Comparison of ENCODE assay signal across 16 cellular contexts in the genomic region with DNA sequence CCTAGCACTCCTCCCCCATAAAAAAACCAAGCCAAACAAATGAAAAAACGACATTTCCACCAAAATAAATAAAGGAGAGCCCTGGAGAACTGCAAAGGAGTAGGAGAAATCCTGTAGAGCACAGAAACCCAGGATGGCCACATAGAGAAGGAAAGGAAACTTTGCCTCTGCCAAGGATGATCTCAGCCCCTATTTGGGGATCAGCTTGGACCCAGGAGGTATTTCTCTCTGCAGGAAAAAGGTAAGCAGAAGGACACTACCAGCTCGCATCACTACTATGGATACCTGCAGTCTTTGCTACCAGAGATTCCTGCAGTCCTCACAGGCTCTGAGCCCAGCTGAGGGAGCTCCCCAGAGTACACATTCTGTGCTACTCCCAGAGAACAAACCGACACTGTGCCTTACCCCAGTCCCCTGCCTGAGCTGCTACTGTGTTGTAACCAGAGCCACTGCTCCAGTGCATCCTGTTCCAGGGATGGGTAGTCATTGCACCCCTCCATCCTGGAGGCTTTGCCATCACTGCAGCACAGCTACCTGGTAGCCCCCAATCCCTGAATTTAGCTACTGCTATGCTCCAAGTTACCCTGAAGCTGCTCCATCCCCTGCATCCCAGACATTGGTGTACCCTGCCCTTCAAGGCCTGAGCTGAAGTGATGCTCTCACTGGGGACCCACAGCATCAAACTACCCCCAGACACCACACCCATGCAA. TPM values are rescaled to one million over a fixed set of nuclear protein-coding genes. Genes with fewer than 3 reads are reported as not detected.
DNase-seq lines count a peak whose midpoint lies in the region; ATAC-seq and TF ChIP-seq lines count a peak whose summit lies in the region.
"Had no signal": no experiment of that assay in that cellular context is flagged by ENCODE, and none has a peak within 500 bp of the region (broad histone marks: within the 10 kb centered on the region; RNA-seq: fewer than 3 reads in every experiment).

No MANE protein-coding gene starts in this region.

- intact Hi-C loops in activated CD8-positive, alpha-beta T cell treated with anti-CD3 and anti-CD28 coated beads for 36 hours (cut with micrococcal nuclease) = loop anchor here (5.0 to 10.0 kb wide), 3 partner anchors 43 to 356 kb away; a partner anchor contains a TSS
- intact Hi-C loops in left ventricle myocardium inferior (cut with micrococcal nuclease) = no loop called here

- peak overlapping the region; percentile 82 for H3K27ac Mint-ChIP-seq in activated CD8-positive, alpha-beta T cell treated with anti-CD3 and anti-CD28 coated beads for 36 hours
- H3K27ac Mint-ChIP-seq in activated CD8-positive, alpha-beta T cell treated with anti-CD3 and anti-CD28 coated beads, Interleukin-2, amount 10 ng/mL, durations not matched to agents 7 days and 5 days = no peak overlapping the region
- H3K27ac Mint-ChIP-seq in WTC11 = no peak overlapping the region; the same call in 1 of the 2 replicates
- H3K27ac Mint-ChIP-seq in stimulated activated naive B cell treated with anti-CD40 and anti-IgM and Interleukin-4, amounts not matched to agents 10 μg/mL and 1 μg/mL and 100 μg/mL, for 72 hours = peak overlapping the region; percentile 78
- H3K27ac Mint-ChIP-seq: T-helper 1 cell treated with Interleukin-12 subunit alpha and Interleukin-12 subunit beta and Interleukin-4 antibody, amounts not matched to agents 30 μg/mL and 1 μg/mL, for 36 hours had no signal

- H3K27me3 Mint-ChIP-seq in activated CD8-positive, alpha-beta T cell treated with anti-CD3 and anti-CD28 coated beads for 36 hours = no peaks in the 10 kb centered on the region
- H3K27me3 Mint-ChIP-seq in activated CD8-positive, alpha-beta T cell treated with anti-CD3 and anti-CD28 coated beads, Interleukin-2, amount 10 ng/mL, durations not matched to agents 7 days and 5 days (ENCODE audit: low read depth) = no peaks in the 10 kb centered on the region
- H3K27me3 Mint-ChIP-seq in WTC11 (ENCODE audit: low read depth) = no peaks in the 10 kb centered on the region
- H3K27me3 Mint-ChIP-seq in stimulated activated naive B cell treated with anti-CD40 and anti-IgM and Interleukin-4, amounts not matched to agents 10 μg/mL and 1 μg/mL and 100 μg/mL, for 72 hours = no peaks in the 10 kb centered on the region

- peaks cover 12% of the 10 kb centered on the region for H3K9me3 ChIP-seq in left ventricle myocardium inferior (replicated peaks)
- H3K9me3 ChIP-seq: neutrophil had no signal

- H3K27me3 ChIP-seq in left ventricle myocardium inferior (ENCODE audit: low read depth) = no peaks in the 10 kb centered on the region
- H3K27me3 ChIP-seq: neutrophil, sigmoid colon, tibial nerve had no signal

- no peak overlapping the region for H3K4me3 Mint-ChIP-seq in activated CD8-positive, alpha-beta T cell treated with anti-CD3 and anti-CD28 coated beads for 36 hours
- H3K4me3 Mint-ChIP-seq in activated CD8-positive, alpha-beta T cell treated with anti-CD3 and anti-CD28 coated beads, Interleukin-2, amount 10 ng/mL, durations not matched to agents 7 days and 5 days = no peak overlapping the region
- H3K4me3 Mint-ChIP-seq in WTC11 = no peak overlapping the region
- H3K4me3 Mint-ChIP-seq in stimulated activated naive B cell treated with anti-CD40 and anti-IgM and Interleukin-4, amounts not matched to agents 10 μg/mL and 1 μg/mL and 100 μg/mL, for 72 hours = no peak overlapping the region
- H3K4me3 Mint-ChIP-seq: T-helper 1 cell treated with Interleukin-12 subunit alpha and Interleukin-12 subunit beta and Interleukin-4 antibody, amounts not matched to agents 30 μg/mL and 1 μg/mL, for 36 hours had no signal

- POLR2A ChIA-PET in activated CD8-positive, alpha-beta T cell treated with anti-CD3 and anti-CD28 coated beads for 36 hours (lab: Charles Lee) = interaction anchor here (1.3 to 1.9 kb wide), 2 partner anchors 13 to 41 kb away, joined by 5 to 6 read pairs; a partner anchor contains a TSS
- POLR2A ChIA-PET in activated CD8-positive, alpha-beta T cell treated with anti-CD3 and anti-CD28 coated beads, Interleukin-2, amount 10 ng/mL, durations not matched to agents 7 days and 5 days (lab: Charles Lee) = interaction anchor here (2.3 kb wide), 1 partner anchor 42 kb away, joined by 6 read pairs; a partner anchor contains a TSS
- POLR2A ChIA-PET in WTC11 (lab: Charles Lee) = no interaction called here

- peak overlapping the region; percentile 63 for H3K27ac ChIP-seq in left ventricle myocardium inferior (replicated peaks)
- H3K27ac ChIP-seq: neutrophil, sigmoid colon, tibial nerve had no signal

- H3K4me1 ChIP-seq in left ventricle myocardium inferior = peaks cover 66% of the 10 kb centered on the region

- H3K9me3 Mint-ChIP-seq in activated CD8-positive, alpha-beta T cell treated with anti-CD3 and anti-CD28 coated beads for 36 hours = peaks cover 14% of the 10 kb centered on the region
- H3K9me3 Mint-ChIP-seq in activated CD8-positive, alpha-beta T cell treated with anti-CD3 and anti-CD28 coated beads, Interleukin-2, amount 10 ng/mL, durations not matched to agents 7 days and 5 days (ENCODE audit: insufficient read depth) = peaks cover 11% of the 10 kb centered on the region
- H3K9me3 Mint-ChIP-seq in WTC11 = peaks cover 21% of the 10 kb centered on the region
- peaks cover 7 to 8% of the 10 kb centered on the region in 2 donors for H3K9me3 Mint-ChIP-seq in stimulated activated naive B cell treated with anti-CD40 and anti-IgM and Interleukin-4, amounts not matched to agents 10 μg/mL and 1 μg/mL and 100 μg/mL, for 72 hours

- no peak for DNase-seq in activated CD8-positive, alpha-beta T cell treated with anti-CD3 and anti-CD28 coated beads for 36 hours
- DNase-seq in activated CD8-positive, alpha-beta T cell treated with anti-CD3 and anti-CD28 coated beads, Interleukin-2, amount 10 ng/mL, durations not matched to agents 7 days and 5 days = no peak
- DNase-seq in WTC11 (ENCODE audit: low spot score) (no peak), left ventricle myocardium inferior (no peak)
- DNase-seq in stimulated activated naive B cell treated with anti-CD40 and anti-IgM and Interleukin-4, amounts not matched to agents 10 μg/mL and 1 μg/mL and 100 μg/mL, for 72 hours = no peak
- no peak for DNase-seq in activated naive CD4-positive, alpha-beta T cell treated with anti-CD3 and anti-CD28 coated beads, Interleukin-2, amount 50 U/mL, for 16 hours
- DNase-seq: amniotic stem cell; HCEC 1CT; NCI-H82; sigmoid colon; stimulated activated CD4-positive, alpha-beta T cell treated with anti-CD3 and anti-CD28 coated beads, Interleukin-2, amount 100 ng/mL, for 48 hours had no signal

- CTCF ChIA-PET in activated CD8-positive, alpha-beta T cell treated with anti-CD3 and anti-CD28 coated beads for 36 hours (lab: Charles Lee) = interaction anchor here (1.6 kb wide), 1 partner anchor 15 kb away, joined by 6 read pairs; no protein-coding TSS in a partner anchor
- CTCF ChIA-PET in activated CD8-positive, alpha-beta T cell treated with anti-CD3 and anti-CD28 coated beads, Interleukin-2, amount 10 ng/mL, durations not matched to agents 7 days and 5 days (lab: Charles Lee) = interaction anchor here (0.6 kb wide), 1 partner anchor 11 kb away, joined by 3 read pairs; no protein-coding TSS in a partner anchor
- CTCF ChIA-PET in WTC11 (lab: Charles Lee) = interaction anchor here (1.0 to 1.6 kb wide), 4 partner anchors 9 to 251 kb away, joined by 3 to 4 read pairs (median 3); no protein-coding TSS in a partner anchor

- H3K4me3 ChIP-seq in left ventricle myocardium inferior = no peak overlapping the region
- H3K4me3 ChIP-seq: sigmoid colon, tibial nerve had no signal

- H3K36me3 ChIP-seq in left ventricle myocardium inferior = peaks cover 4% of the 10 kb centered on the region
- H3K36me3 ChIP-seq: neutrophil, sigmoid colon had no signal

- peaks cover 82% of the 10 kb centered on the region for H3K4me1 Mint-ChIP-seq in activated CD8-positive, alpha-beta T cell treated with anti-CD3 and anti-CD28 coated beads for 36 hours (ENCODE audit: low read depth)
- H3K4me1 Mint-ChIP-seq in activated CD8-positive, alpha-beta T cell treated with anti-CD3 and anti-CD28 coated beads, Interleukin-2, amount 10 ng/mL, durations not matched to agents 7 days and 5 days (ENCODE audit: low read depth) = peaks cover 59% of the 10 kb centered on the region
- peaks cover 24% of the 10 kb centered on the region for H3K4me1 Mint-ChIP-seq in WTC11
- peaks cover 33 to 68% of the 10 kb centered on the region in 2 donors for H3K4me1 Mint-ChIP-seq in stimulated activated naive B cell treated with anti-CD40 and anti-IgM and Interleukin-4, amounts not matched to agents 10 μg/mL and 1 μg/mL and 100 μg/mL, for 72 hours

- no peak for TF ChIP-seq CTCF in activated CD8-positive, alpha-beta T cell treated with anti-CD3 and anti-CD28 coated beads for 36 hours (IDR thresholded peaks at IDR 0.05)
- TF ChIP-seq CTCF in WTC11 (IDR thresholded peaks at IDR 0.05) (no peak), left ventricle myocardium inferior (IDR thresholded peaks at IDR 0.05; ENCODE audit: borderline replicate concordance) (no peak)

- H3K36me3 Mint-ChIP-seq in activated CD8-positive, alpha-beta T cell treated with anti-CD3 and anti-CD28 coated beads for 36 hours (ENCODE audit: low read depth) = peaks cover 45% of the 10 kb centered on the region
- H3K36me3 Mint-ChIP-seq in activated CD8-positive, alpha-beta T cell treated with anti-CD3 and anti-CD28 coated beads, Interleukin-2, amount 10 ng/mL, durations not matched to agents 7 days and 5 days (ENCODE audit: low read depth) = peaks cover 47% of the 10 kb centered on the region
- H3K36me3 Mint-ChIP-seq in WTC11 = peaks cover 24% of the 10 kb centered on the region
- H3K36me3 Mint-ChIP-seq in stimulated activated naive B cell treated with anti-CD40 and anti-IgM and Interleukin-4, amounts not matched to agents 10 μg/mL and 1 μg/mL and 100 μg/mL, for 72 hours = peaks cover 20 to 33% of the 10 kb centered on the region in 2 donors

- ATAC-seq in activated CD8-positive, alpha-beta T cell treated with anti-CD3 and anti-CD28 coated beads for 36 hours = no peak
- ATAC-seq in activated CD8-positive, alpha-beta T cell treated with anti-CD3 and anti-CD28 coated beads, Interleukin-2, amount 10 ng/mL, durations not matched to agents 7 days and 5 days = no peak
- ATAC-seq in WTC11 = peak; percentile 88
- ATAC-seq in stimulated activated naive B cell treated with anti-CD40 and anti-IgM and Interleukin-4, amounts not matched to agents 10 μg/mL and 1 μg/mL and 100 μg/mL, for 72 hours (replicated peaks) = no peak
- no peak for ATAC-seq in HG03045 (IDR thresholded peaks at IDR 0.05; ENCODE audit: unreplicated experiment)
- ATAC-seq in GM18907 (IDR thresholded peaks at IDR 0.05; ENCODE audit: unreplicated experiment) = no peak

RNA-seq across cellular contexts. Expression of a gene that starts 41.7 kb away (rescaled TPM):
- total RNA-seq in activated CD8-positive, alpha-beta T cell treated with anti-CD3 and anti-CD28 coated beads for 36 hours = 10 to 100 TPM; 26.3 to 27.5 TPM
- 10 to 100 TPM; 15.7 to 16.9 TPM for total RNA-seq in activated CD8-positive, alpha-beta T cell treated with anti-CD3 and anti-CD28 coated beads, Interleukin-2, amount 10 ng/mL, durations not matched to agents 7 days and 5 days
- total RNA-seq in WTC11 (2021) (19.9 to 22.2 TPM (median 20.8 TPM) in 3 replicates), left ventricle myocardium inferior (51.0 TPM)

Comparison
In these comparisons a context has a peak if more than half of its experiments do, and no peak if none do; other contexts are left out.
1. H3K27ac Mint-ChIP-seq: peak in activated CD8-positive, alpha-beta T cell treated with anti-CD3 and anti-CD28 coated beads for 36 hours (single experiment) and stimulated activated naive B cell treated with anti-CD40 and anti-IgM and Interleukin-4, amounts not matched to agents 10 μg/mL and 1 μg/mL and 100 μg/mL, for 72 hours (single experiment); none in activated CD8-positive, alpha-beta T cell treated with anti-CD3 and anti-CD28 coated beads, Interleukin-2, amount 10 ng/mL, durations not matched to agents 7 days and 5 days (single experiment) and WTC11 (single experiment).